15 cellular contexts compared by ENCODE assay signal in genomic region chr2:33059452-33060156, GRCh38.
DNase-seq lines count a peak whose midpoint lies in the region; ATAC-seq and TF ChIP-seq lines count a peak whose summit lies in the region.
"Had no signal": no experiment of that assay in that cellular context is flagged by ENCODE, and none has a peak within 500 bp of the region (broad histone marks: within the 10 kb centered on the region; RNA-seq: fewer than 3 reads in every experiment).

No MANE protein-coding gene starts in this region.

- TF ChIP-seq POLR2A in gastroesophageal sphincter (IDR thresholded peaks at IDR 0.05): no peak
- TF ChIP-seq POLR2A in uterus (IDR thresholded peaks at IDR 0.05): no peak

- peak; percentile 41 for DNase-seq in amniotic epithelial cell (ENCODE audit: low read depth)
- DNase-seq in uterus: no peak
- no peak for DNase-seq in islet precursor cell
- no peak for DNase-seq in BE2C
- DNase-seq in GDM1 (lab: John Stamatoyannopoulos, UW): no peak
- DNase-seq: activated CD4-positive, alpha-beta T cell treated with anti-CD3 and anti-CD28 coated beads for 1 hour; NCI-H1417 treated with DMSO at 0.1 percent for 48 hours; PC-3; stimulated activated CD4-positive, alpha-beta T cell treated with anti-CD3 and anti-CD28 coated beads, Interleukin-15, amount 100 ng/mL, for 24 hours; T-helper 1 cell had no signal

- H3K27me3 Mint-ChIP-seq in nephron (ENCODE audit: low read depth): no peaks in the 10 kb centered on the region

- peaks cover 0 to 30% (median 14%) of the 10 kb centered on the region in 3 donors for H3K4me1 ChIP-seq in gastroesophageal sphincter
- no peaks in the 10 kb centered on the region for H3K4me1 ChIP-seq in uterus
- H3K4me1 ChIP-seq in BE2C: no peaks in the 10 kb centered on the region; the same call in 1 of the 2 replicates

- H3K4me3 Mint-ChIP-seq in nephron: peak overlapping the region; percentile 12 to 59 (median 18)
- H3K4me3 Mint-ChIP-seq: activated naive CD8-positive, alpha-beta T cell had no signal

- peak overlapping the region; percentile 57 to 95 (median 70) for H3K27ac Mint-ChIP-seq in nephron
- H3K27ac Mint-ChIP-seq: activated naive CD8-positive, alpha-beta T cell had no signal

- peaks cover 25% of the 10 kb centered on the region for H3K4me1 Mint-ChIP-seq in nephron

- peaks cover 14% of the 10 kb centered on the region for H3K36me3 Mint-ChIP-seq in nephron (ENCODE audit: low read depth)
- H3K36me3 Mint-ChIP-seq: activated naive CD8-positive, alpha-beta T cell had no signal

- no peaks in the 10 kb centered on the region for H3K9me3 ChIP-seq in gastroesophageal sphincter
- no peaks in the 10 kb centered on the region for H3K9me3 ChIP-seq in uterus
- H3K9me3 ChIP-seq in BE2C: no peaks in the 10 kb centered on the region

- intact Hi-C loops in uterus (cut with DNase I; ENCODE audit: low total_unique reads): no loop called here

- no peaks in the 10 kb centered on the region for H3K36me3 ChIP-seq in gastroesophageal sphincter
- H3K36me3 ChIP-seq in uterus: no peaks in the 10 kb centered on the region
- no peaks in the 10 kb centered on the region for H3K36me3 ChIP-seq in BE2C

- 25 to 31% methylated on average over 3 of the region's 3 CpGs for WGBS in gastroesophageal sphincter (ENCODE audit: low coverage in 1 of 2), 2 donors

- TF ChIP-seq CTCF in gastroesophageal sphincter (IDR thresholded peaks at IDR 0.05) (no peak), nephron (IDR thresholded peaks at IDR 0.05; ENCODE audit: unreplicated experiment in 3 of 3) (no peak), uterus (IDR thresholded peaks at IDR 0.05) (no peak), BE2C (IDR thresholded peaks at IDR 0.05; ENCODE audit: low read depth, low read length) (no peak)

- H3K27ac ChIP-seq in gastroesophageal sphincter (peak overlapping the region; percentile 76 to 84 (median 80)), uterus (peak overlapping the region; percentile 39 to 70)

- H3K27me3 ChIP-seq in gastroesophageal sphincter (no peaks in the 10 kb centered on the region), uterus (no peaks in the 10 kb centered on the region), BE2C (no peaks in the 10 kb centered on the region)

- H3K9me3 Mint-ChIP-seq in nephron: peaks cover 6% of the 10 kb centered on the region

- no peak for TF ChIP-seq EP300 in gastroesophageal sphincter (IDR thresholded peaks at IDR 0.05)

- H3K4me3 ChIP-seq in gastroesophageal sphincter (no peak overlapping the region), uterus (no peak overlapping the region), BE2C (ENCODE audit: low read depth, low read length) (no peak overlapping the region)
- H3K4me3 ChIP-seq: GM12878 had no signal

- ATAC-seq in gastroesophageal sphincter: peak; percentile 60
- ATAC-seq: GM12878, HCT116, PC-3 had no signal
